8 cellular contexts compared by ENCODE assay signal in the genomic region with DNA sequence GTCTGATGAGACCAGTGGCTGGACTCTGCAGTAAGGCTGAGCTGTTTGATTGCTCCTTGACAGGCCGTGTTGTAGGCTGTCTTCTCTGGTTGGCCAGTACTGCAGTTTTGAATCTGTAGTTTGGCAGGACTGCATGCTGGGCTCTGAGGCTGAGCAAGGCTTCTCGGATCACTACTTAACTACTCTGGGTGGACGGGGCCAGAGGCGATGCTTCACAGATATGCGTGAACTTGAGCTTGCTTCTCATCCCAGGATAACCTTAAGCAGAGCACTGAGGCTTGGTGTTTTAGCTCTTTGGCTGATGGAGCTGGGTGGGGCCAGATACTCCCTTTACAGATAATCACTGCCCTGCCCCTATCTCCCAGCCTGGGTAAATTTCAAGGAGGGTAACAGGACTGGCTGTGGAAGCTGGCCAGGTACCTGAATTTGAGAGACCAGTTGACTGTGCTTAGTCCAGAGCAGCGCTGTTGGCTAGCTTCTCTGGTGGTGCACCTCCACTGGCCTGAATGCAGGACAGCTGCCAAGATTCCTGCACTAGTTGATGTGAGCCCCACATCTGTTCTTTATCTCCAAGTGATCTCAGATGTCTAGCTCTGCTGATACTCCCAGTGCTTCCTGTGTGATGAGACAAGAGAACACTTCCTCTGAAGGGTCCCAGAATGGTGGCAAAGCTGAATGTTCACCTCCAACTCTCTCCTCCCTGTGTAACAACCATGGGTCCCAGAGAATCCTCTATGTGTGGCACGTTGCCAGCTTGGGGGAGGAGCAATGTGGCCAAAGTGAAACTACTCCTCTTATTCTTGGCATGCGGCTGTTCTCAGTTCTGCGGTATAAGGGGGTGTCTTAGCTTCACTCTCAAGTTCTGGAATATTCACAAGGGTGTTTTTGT. TPM values are rescaled to one million over a fixed set of nuclear protein-coding genes. Genes with fewer than 3 reads are reported as not detected.
DNase-seq lines count a peak whose midpoint lies in the region; ATAC-seq, FAIRE-seq and TF ChIP-seq lines count a peak whose summit lies in the region.

No MANE protein-coding gene starts in this region.

- no peaks in the 10 kb centered on the region for H3K27me3 ChIP-seq in SJSA1 (replicated peaks)
- no peaks in the 10 kb centered on the region for H3K27me3 ChIP-seq in spleen (replicated peaks in 1 of 7)

- H3K4me3 Mint-ChIP-seq in activated naive CD8-positive, alpha-beta T cell treated with anti-CD3 and anti-CD28 coated beads, Interleukin-2, amount 10 ng/mL, durations not matched to agents 7 days and 5 days = peak overlapping the region; percentile 70

- H3K36me3 Mint-ChIP-seq in activated naive CD8-positive, alpha-beta T cell treated with anti-CD3 and anti-CD28 coated beads, Interleukin-2, amount 10 ng/mL, durations not matched to agents 7 days and 5 days = peaks cover 13% of the 10 kb centered on the region

- peak overlapping the region; percentile 79 for H3K27ac Mint-ChIP-seq in activated naive CD8-positive, alpha-beta T cell treated with anti-CD3 and anti-CD28 coated beads, Interleukin-2, amount 10 ng/mL, durations not matched to agents 7 days and 5 days

- 50 to 60% (median 57%) methylated on average over 8 to 9 of the region's 9 CpGs for WGBS in spleen, 5 donors

- in situ Hi-C loops in G401 (cut with HindIII; ENCODE audit: low sequenced_read_pairs) = no loop called here

- DNase-seq in AG08395 (ENCODE audit: low spot score) (peak; percentile 53), H54 (ENCODE audit: insufficient read length, low spot score) (peak; percentile 12), SJSA1 (ENCODE audit: low read depth in 1 of 2, low spot score in 2 of 2) (peak; percentile 66 to 67), left ventricle myocardium superior (peak; percentile 83), spleen (peak; percentile 78), G401 (ENCODE audit: low spot score) (no peak), NOMO-1 treated with DMSO at 0.1 percent for 48 hours (lab: John Stamatoyannopoulos, UW; ENCODE audit: unreplicated experiment) (no peak)
- peak; percentile 58 for DNase-seq in activated naive CD8-positive, alpha-beta T cell treated with anti-CD3 and anti-CD28 coated beads, Interleukin-2, amount 10 ng/mL, durations not matched to agents 7 days and 5 days

- FAIRE-seq in H54 (lab: Jason Lieb, UNC) = peak; percentile 91

- no peaks in the 10 kb centered on the region for H3K27me3 Mint-ChIP-seq in activated naive CD8-positive, alpha-beta T cell treated with anti-CD3 and anti-CD28 coated beads, Interleukin-2, amount 10 ng/mL, durations not matched to agents 7 days and 5 days

- peak; percentile 79 for ATAC-seq in activated naive CD8-positive, alpha-beta T cell treated with anti-CD3 and anti-CD28 coated beads, Interleukin-2, amount 10 ng/mL, durations not matched to agents 7 days and 5 days (ENCODE audit: low read depth)
- peak; percentile 76 for ATAC-seq in left ventricle myocardium superior

- H3K27ac ChIP-seq in SJSA1 = peak overlapping the region; percentile 37; the same call in 1 of the 2 replicates
- H3K27ac ChIP-seq in spleen = peak overlapping the region in 7 of 8 donors; percentile 7 to 71 (median 52)

- H3K4me3 ChIP-seq in SJSA1 = no peak overlapping the region
- H3K4me3 ChIP-seq in spleen = peak overlapping the region in 4 of 8 donors; percentile 9 to 62 (median 28)

- POLR2A ChIA-PET in activated naive CD8-positive, alpha-beta T cell treated with anti-CD3 and anti-CD28 coated beads, Interleukin-2, amount 10 ng/mL, durations not matched to agents 7 days and 5 days (lab: Charles Lee) = interaction anchor here (0.7 to 1.9 kb wide), 5 partner anchors 56 to 301 kb away, joined by 3 to 6 read pairs (median 4); no protein-coding TSS in a partner anchor

- H3K4me1 ChIP-seq in SJSA1 (replicated peaks) (peaks cover 17% of the 10 kb centered on the region), spleen (peaks cover 0 to 19% (median 16%) of the 10 kb centered on the region in 6 donors)

- peaks cover 7% of the 10 kb centered on the region for H3K9me3 Mint-ChIP-seq in activated naive CD8-positive, alpha-beta T cell treated with anti-CD3 and anti-CD28 coated beads, Interleukin-2, amount 10 ng/mL, durations not matched to agents 7 days and 5 days

- H3K36me3 ChIP-seq in SJSA1 (no peaks in the 10 kb centered on the region), spleen (no peaks in the 10 kb centered on the region)

- no peak for TF ChIP-seq POLR2A in H54 (IDR thresholded peaks at IDR 0.05; ENCODE audit: low read depth, low read length)
- no peak for TF ChIP-seq POLR2A in spleen (IDR thresholded peaks at IDR 0.05)

- no peaks in the 10 kb centered on the region; the same call in 1 of the 2 replicates for H3K9me3 ChIP-seq in SJSA1 (replicated peaks)
- peaks cover 0 to 6% (median 0%) of the 10 kb centered on the region in 8 donors for H3K9me3 ChIP-seq in spleen

- intact Hi-C loops in left ventricle myocardium superior (cut with micrococcal nuclease) = no loop called here
- intact Hi-C loops in spleen (cut with DNase I; ENCODE audit: low total_unique reads) = no loop called here

- H3K4me1 Mint-ChIP-seq in activated naive CD8-positive, alpha-beta T cell treated with anti-CD3 and anti-CD28 coated beads, Interleukin-2, amount 10 ng/mL, durations not matched to agents 7 days and 5 days = peaks cover 21% of the 10 kb centered on the region

- no peak for TF ChIP-seq CTCF in spleen (IDR thresholded peaks at IDR 0.05 in 8 of 11, conservative IDR thresholded peaks at IDR 0.05 in 3 of 11)

RNA-seq across cellular contexts. Expression of gene RPL39L, which starts 37.9 kb away (rescaled TPM):
- total RNA-seq in SJSA1 (2014; rRNA removed; shearing (Covaris generic)) = 29.4 and 55.7 TPM in 2 replicates
- 10 to 100 TPM; 18.8 TPM for total RNA-seq in activated naive CD8-positive, alpha-beta T cell treated with anti-CD3 and anti-CD28 coated beads, Interleukin-2, amount 10 ng/mL, durations not matched to agents 7 days and 5 days
- total RNA-seq in left ventricle myocardium superior = 4.1 TPM
- total RNA-seq in spleen = 1 to 10 TPM; 1.9 to 4.9 (median 3.8) TPM
- polyA plus RNA-seq in spleen = 10 to 100 TPM in 2 of 3 donors, 1 to 10 TPM in 1; 5.6 to 10.9 (median 10.5) TPM
- 51.1 and 58.4 TPM in 2 replicates for total RNA-seq in G401 (2014; rRNA removed; shearing (Covaris generic))

Comparison
In these comparisons a context has a peak if more than half of its experiments do, and no peak if none do; other contexts are left out.
1. DNase-seq: peak in AG08395 (single experiment), H54 (single experiment), SJSA1 (2 of 2), activated naive CD8-positive, alpha-beta T cell treated with anti-CD3 and anti-CD28 coated beads, Interleukin-2, amount 10 ng/mL, durations not matched to agents 7 days and 5 days (single experiment), left ventricle myocardium superior (single experiment) and spleen (single experiment); none in G401 (single experiment) and NOMO-1 treated with DMSO at 0.1 percent for 48 hours (single experiment).